ENCODE assay signal across 34 cellular contexts in genomic region chr13:21853779-21854178, GRCh38.
DNase-seq lines count a peak whose midpoint lies in the region; ATAC-seq, FAIRE-seq and TF ChIP-seq lines count a peak whose summit lies in the region.
"Had no signal": no experiment of that assay in that cellular context is flagged by ENCODE, and none has a peak within 500 bp of the region (broad histone marks: within the 10 kb centered on the region; RNA-seq: fewer than 3 reads in every experiment).

No MANE protein-coding gene starts in this region.

- H3K4ac ChIP-seq in IMR-90 (ENCODE audit: low read depth, low read length), result no peak overlapping the region

- no peak overlapping the region for H3K14ac ChIP-seq in IMR-90 (replicated peaks; ENCODE audit: low read depth, low read length)

- H2AK5ac ChIP-seq in IMR-90 (ENCODE audit: low read depth, low read length), result no peak overlapping the region

- POLR2A ChIA-PET in HepG2 (lab: Yijun Ruan, JAX), result no interaction called here
- POLR2A ChIA-PET in A549 (lab: Yijun Ruan, JAX), result no interaction called here
- POLR2A ChIA-PET in IMR-90 (lab: Charles Lee; ENCODE audit: unreplicated experiment), result no interaction called here
- POLR2A ChIA-PET in K562 (lab: Yijun Ruan, JAX), result no interaction called here

- H3K27ac ChIP-seq in HepG2 (ENCODE audit: extremely low read length, insufficient read depth, low read length) (no peak overlapping the region), right lobe of liver (no peak overlapping the region), A549 (no peak overlapping the region), IMR-90 (ENCODE audit: insufficient read depth, low read length) (no peak overlapping the region), K562 (ENCODE audit: extremely low read depth, low read depth, low read length) (no peak overlapping the region)
- H3K27ac ChIP-seq: 22Rv1; BLaER1; BLaER1 treated with 17β-estradiol and CSF1 and Interleukin-3, amounts not matched to agents 10 nM and 100 nM; C4-2B had no signal

- H3K23ac ChIP-seq in IMR-90 (ENCODE audit: low read depth, low read length), result no peak overlapping the region

- H3K9me3 ChIP-seq in HepG2 (ENCODE audit: low read length), result no peaks in the 10 kb centered on the region
- no peaks in the 10 kb centered on the region for H3K9me3 ChIP-seq in right lobe of liver
- no peaks in the 10 kb centered on the region for H3K9me3 ChIP-seq in A549
- H3K9me3 ChIP-seq in IMR-90 (ENCODE audit: control insufficient read depth, insufficient read depth, low read length), result no peaks in the 10 kb centered on the region
- H3K9me3 ChIP-seq in K562 (replicated peaks; ENCODE audit: control insufficient read depth, insufficient read depth, low read depth, low read length), result no peaks in the 10 kb centered on the region
- H3K9me3 ChIP-seq: BE2C; BLaER1; BLaER1 treated with 17β-estradiol and CSF1 and Interleukin-3, amounts not matched to agents 10 nM and 100 nM; Caco-2 had no signal

- no peak overlapping the region for H2BK120ac ChIP-seq in IMR-90 (ENCODE audit: low read depth, low read length)

- no peak for TF ChIP-seq POLR2A in HepG2 (IDR thresholded peaks at IDR 0.05; ENCODE audit: insufficient read depth in 1 of 2, low read depth in 2 of 2, low read length in 2 of 2)
- no peak for TF ChIP-seq POLR2A in right lobe of liver (IDR thresholded peaks at IDR 0.05)
- TF ChIP-seq POLR2A in A549 (IDR thresholded peaks at IDR 0.05; ENCODE audit: low read length), result no peak
- TF ChIP-seq POLR2A in IMR-90 (IDR thresholded peaks at IDR 0.05; ENCODE audit: low read depth, low read length), result no peak
- no peak for TF ChIP-seq POLR2A in K562 (conservative IDR thresholded peaks at IDR 0.05)

- H4K8ac ChIP-seq in IMR-90 (ENCODE audit: low read depth in 2 of 2, low read length in 2 of 2), result no peak overlapping the region

- ATAC-seq in HepG2 (no peak), right lobe of liver (no peak), A549 (no peak), IMR-90 (ENCODE audit: low read depth) (no peak), K562 (no peak)
- ATAC-seq: CD8-positive, alpha-beta T cell had no signal

- intact Hi-C loops in HepG2 (cut with micrococcal nuclease; ENCODE audit: unreplicated experiment) (no loop called here), right lobe of liver (cut with DNase I) (no loop called here), IMR-90 (cut with micrococcal nuclease) (no loop called here), K562 (cut with micrococcal nuclease) (no loop called here)

- H3K4me1 ChIP-seq in HepG2 (ENCODE audit: insufficient read depth, low read length) (0 out of 2 replicates have a peak, but pooled peaks cover 5% of the 10 kb centered on the region), right lobe of liver (no peaks in the 10 kb centered on the region), A549 (no peaks in the 10 kb centered on the region), IMR-90 (ENCODE audit: control insufficient read depth, insufficient read depth, low read length) (peaks cover 2% of the 10 kb centered on the region), K562 (replicated peaks in 1 of 2; ENCODE audit: control insufficient read depth in 2 of 2, insufficient read depth in 2 of 2, low read length in 2 of 2) (no peaks in the 10 kb centered on the region)
- H3K4me1 ChIP-seq: BE2C; BLaER1; BLaER1 treated with 17β-estradiol and CSF1 and Interleukin-3, amounts not matched to agents 10 nM and 100 nM; Caco-2 had no signal

- 50% methylated on average over 1 of the region's 1 CpG for WGBS in HepG2 (ENCODE audit: low lambda C conversion rate)
- WGBS in right lobe of liver (ENCODE audit: insufficient coverage, low coverage, low lambda C conversion rate, missing lambda C conversion rate), result 67% methylated on average over 1 of the region's 1 CpG
- 64% methylated on average over 1 of the region's 1 CpG for WGBS in A549 (ENCODE audit: missing lambda C conversion rate)
- no CpG with 5 or more reads among the region's 1 CpG for WGBS in IMR-90 (ENCODE audit: extremely low coverage in 2 of 2, insufficient read length in 1 of 2), 2 experiments
- WGBS in K562 (ENCODE audit: insufficient coverage, low coverage, missing lambda C conversion rate), result 0% methylated on average over 1 of the region's 1 CpG

- H2BK15ac ChIP-seq in IMR-90 (ENCODE audit: low read depth, low read length), result no peak overlapping the region

- no peak overlapping the region for H2AK9ac ChIP-seq in IMR-90 (replicated peaks; ENCODE audit: low read depth, low read length, poor library complexity)

- H4K5ac ChIP-seq in IMR-90 (ENCODE audit: low read depth, low read length), result no peak overlapping the region

- FAIRE-seq in HepG2 (lab: Jason Lieb, UNC) (no peak), A549 (lab: Jason Lieb, UNC) (no peak), K562 (lab: Jason Lieb, UNC) (no peak)
- FAIRE-seq: A204.1, D721Med had no signal

- TF ChIP-seq EP300 in HepG2 (IDR thresholded peaks at IDR 0.05; ENCODE audit: low read depth in 2 of 2, low read length in 2 of 2) (no peak), HepG2 (CRISPR knock-in tag; IDR thresholded peaks at IDR 0.05; ENCODE audit: borderline replicate concordance) (no peak), A549 (IDR thresholded peaks at IDR 0.05) (no peak), K562 (IDR thresholded peaks at IDR 0.05; ENCODE audit: low read length) (no peak)

- no peak for TF ChIP-seq CTCF in HepG2 (CRISPR knock-in tag; IDR thresholded peaks at IDR 0.05)
- no peak for TF ChIP-seq CTCF in right lobe of liver (IDR thresholded peaks at IDR 0.05)
- no peak for TF ChIP-seq CTCF in A549 (IDR thresholded peaks at IDR 0.05)
- TF ChIP-seq CTCF in IMR-90 (conservative IDR thresholded peaks at IDR 0.05; ENCODE audit: low read depth, low read length), result no peak
- no peak for TF ChIP-seq CTCF in K562 (IDR thresholded peaks at IDR 0.05 in 2 of 3, conservative IDR thresholded peaks at IDR 0.05 in 1 of 3; ENCODE audit: insufficient read depth in 2 of 3, low read depth in 1 of 3, low read length in 3 of 3)

- H3K9ac ChIP-seq in HepG2 (ENCODE audit: insufficient read depth, low read depth, low read length), result no peak overlapping the region
- H3K9ac ChIP-seq in IMR-90 (ENCODE audit: low read depth, low read length), result no peak overlapping the region
- no peak overlapping the region for H3K9ac ChIP-seq in K562 (ENCODE audit: insufficient read depth in 1 of 2, low read depth in 2 of 2, low read length in 2 of 2)
- H3K9ac ChIP-seq: BLaER1; BLaER1 treated with 17β-estradiol and CSF1 and Interleukin-3, amounts not matched to agents 10 nM and 100 nM had no signal

- H2BK20ac ChIP-seq in IMR-90 (ENCODE audit: low read depth, low read length), result no peak overlapping the region

- no peak overlapping the region for H4K91ac ChIP-seq in IMR-90 (ENCODE audit: insufficient read depth, low read depth, low read length)

- no peak overlapping the region for H3K4me3 ChIP-seq in HepG2 (replicated peaks in 1 of 3; ENCODE audit: insufficient read depth in 1 of 3, low read depth in 2 of 3, low read length in 3 of 3)
- no peak overlapping the region for H3K4me3 ChIP-seq in right lobe of liver
- no peak overlapping the region for H3K4me3 ChIP-seq in A549
- H3K4me3 ChIP-seq in IMR-90 (ENCODE audit: insufficient read depth, low read depth, low read length), result no peak overlapping the region
- no peak overlapping the region for H3K4me3 ChIP-seq in K562
- H3K4me3 ChIP-seq: BLaER1; BLaER1 treated with 17β-estradiol and CSF1 and Interleukin-3, amounts not matched to agents 10 nM and 100 nM had no signal

- dilution Hi-C loops in IMR-90 (cut with HindIII; ENCODE audit: low sequenced_read_pairs, unreplicated experiment), result no loop called here

- H2AFZ ChIP-seq in HepG2 (ENCODE audit: low read length), result no peak overlapping the region
- H2AFZ ChIP-seq in IMR-90 (replicated peaks; ENCODE audit: low read length, poor library complexity), result no peak overlapping the region
- no peak overlapping the region for H2AFZ ChIP-seq in K562 (ENCODE audit: low read depth, low read length)

- no TSS peak for BruUV-seq in HepG2 (replicated peaks; lab: Mats Ljungman, UMichigan)
- no TSS peak for BruUV-seq in IMR-90 (replicated peaks; lab: Mats Ljungman, UMichigan)
- BruUV-seq in K562 (replicated peaks; lab: Mats Ljungman, UMichigan), result no TSS peak

- H3K79me1 ChIP-seq in IMR-90 (ENCODE audit: low read depth in 1 of 2, low read length in 2 of 2), result no peaks in the 10 kb centered on the region

- H2BK5ac ChIP-seq in IMR-90 (ENCODE audit: low read depth, low read length, poor library complexity, severe bottlenecking), result no peak overlapping the region

- no peaks in the 10 kb centered on the region for H4K20me1 ChIP-seq in HepG2 (ENCODE audit: insufficient read depth, low read length)
- no peaks in the 10 kb centered on the region for H4K20me1 ChIP-seq in IMR-90 (ENCODE audit: insufficient read depth, low read length)
- H4K20me1 ChIP-seq in K562 (replicated peaks; ENCODE audit: control insufficient read depth, insufficient read depth, low read length), result no peaks in the 10 kb centered on the region
- H4K20me1 ChIP-seq: BLaER1; BLaER1 treated with 17β-estradiol and CSF1 and Interleukin-3, amounts not matched to agents 10 nM and 100 nM had no signal

- TF ChIP-seq RAD21 in HepG2 (CRISPR knock-in tag; IDR thresholded peaks at IDR 0.05) (no peak), A549 (conservative IDR thresholded peaks at IDR 0.05 in 1 of 2, IDR thresholded peaks at IDR 0.05 in 1 of 2) (no peak), IMR-90 (IDR thresholded peaks at IDR 0.05; ENCODE audit: low read length) (no peak), K562 (CRISPR knock-in tag; conservative IDR thresholded peaks at IDR 0.05 in 1 of 2, IDR thresholded peaks at IDR 0.05 in 1 of 2) (no peak)

- in situ Hi-C loops in HepG2 (cut with HindIII; ENCODE audit: extremely low pct_ligation_motif_present, low pct_unique_long_range_greater_than_20kb) (no loop called here), IMR-90 (cut with MboI; ENCODE audit: low sequenced_read_pairs) (no loop called here), K562 (cut with MboI) (no loop called here)

- no peaks in the 10 kb centered on the region for H3K27me3 ChIP-seq in HepG2 (ENCODE audit: control insufficient read depth in 1 of 2, insufficient read depth in 2 of 2, low read length in 2 of 2)
- no peaks in the 10 kb centered on the region for H3K27me3 ChIP-seq in right lobe of liver
- H3K27me3 ChIP-seq in IMR-90 (ENCODE audit: control insufficient read depth, insufficient read depth, low read length), result no peaks in the 10 kb centered on the region
- no peaks in the 10 kb centered on the region for H3K27me3 ChIP-seq in K562 (ENCODE audit: control insufficient read depth in 2 of 2, insufficient read depth in 2 of 2, low read length in 2 of 2)
- H3K27me3 ChIP-seq: BE2C; BLaER1; BLaER1 treated with 17β-estradiol and CSF1 and Interleukin-3, amounts not matched to agents 10 nM and 100 nM had no signal

- H3K4me2 ChIP-seq in HepG2 (ENCODE audit: low read depth, low read length) (no peak overlapping the region), A549 (no peak overlapping the region), IMR-90 (ENCODE audit: low read depth, low read length) (no peak overlapping the region), K562 (ENCODE audit: insufficient read depth, low read length) (no peak overlapping the region)
- H3K4me2 ChIP-seq: BLaER1; BLaER1 treated with 17β-estradiol and CSF1 and Interleukin-3, amounts not matched to agents 10 nM and 100 nM had no signal

- CTCF ChIA-PET in HepG2 (lab: Yijun Ruan, JAX; ENCODE audit: low intra/inter-chr PET ratio, low total read pairs), result no interaction called here
- CTCF ChIA-PET in A549 (lab: Yijun Ruan, JAX), result interaction anchor here (0.6 to 2.0 kb wide), 2 partner anchors 9 to 174 kb away, joined by 3 to 4 read pairs; no protein-coding TSS in a partner anchor
- CTCF ChIA-PET in IMR-90 (lab: Yijun Ruan, JAX), result interaction anchor here (0.5 kb wide), 1 partner anchor 355 kb away, joined by 3 read pairs; no protein-coding TSS in a partner anchor
- CTCF ChIA-PET in K562 (lab: Yijun Ruan, JAX; ENCODE audit: low intra/inter-chr PET ratio), result no interaction called here

- DNase-seq in HepG2 (ENCODE audit: low spot score), result no peak
- DNase-seq in right lobe of liver, result no peak
- DNase-seq in A549 (ENCODE audit: low read depth in 1 of 2, low spot score in 1 of 2), result no peak
- no peak for DNase-seq in IMR-90
- DNase-seq in K562 (ENCODE audit: extremely low read depth in 1 of 4, low spot score in 3 of 4), result no peak
- no peak for DNase-seq in NCI-H2107 (lab: John Stamatoyannopoulos, UW)
- DNase-seq in RKO (ENCODE audit: low spot score), result no peak
- DNase-seq in HPDE6-E6E7 (ENCODE audit: extremely low spot score), result no peak
- DNase-seq: 8988T; ACHN; AML-193; BE2C; C1 segment of cervical spinal cord; Caco-2; Calu3; CD4-positive, alpha-beta memory T cell; CD4-positive, alpha-beta T cell; CD4-positive, CD25-positive, alpha-beta regulatory T cell; CD8-positive, alpha-beta memory T cell; CD8-positive, alpha-beta T cell; COR-L47; DMS 273 treated with DMSO at 0.1 percent for 48 hours; DMS153; DMS53; DMS79; DMS79 treated with DMSO at 0.1 percent for 48 hours; DND-41; EL had no signal

- H3K36me3 ChIP-seq in HepG2 (replicated peaks in 1 of 2; ENCODE audit: control insufficient read depth in 1 of 2, insufficient read depth in 2 of 2, low read length in 2 of 2) (no peaks in the 10 kb centered on the region), right lobe of liver (no peaks in the 10 kb centered on the region), IMR-90 (ENCODE audit: control insufficient read depth, insufficient read depth, low read length) (no peaks in the 10 kb centered on the region), K562 (ENCODE audit: control insufficient read depth, insufficient read depth, low read length) (no peaks in the 10 kb centered on the region)
- H3K36me3 ChIP-seq: BE2C; BLaER1; BLaER1 treated with 17β-estradiol and CSF1 and Interleukin-3, amounts not matched to agents 10 nM and 100 nM had no signal

- H3K9me1 ChIP-seq in IMR-90 (ENCODE audit: insufficient read depth, low read length), result 0 out of 2 replicates have a peak, but pooled peaks cover 3% of the 10 kb centered on the region
- no peaks in the 10 kb centered on the region for H3K9me1 ChIP-seq in K562 (ENCODE audit: control insufficient read depth, insufficient read depth, low read length)

- H3K79me2 ChIP-seq in HepG2 (ENCODE audit: insufficient read depth, low read length) (no peaks in the 10 kb centered on the region), K562 (ENCODE audit: control insufficient read depth, insufficient read depth, low read length) (no peaks in the 10 kb centered on the region)

- H3K18ac ChIP-seq in IMR-90 (ENCODE audit: low read depth, low read length), result no peak overlapping the region

- no peak overlapping the region for H3K56ac ChIP-seq in IMR-90 (ENCODE audit: extremely low read depth, insufficient read depth, low read length)

Comparison
In these comparisons a context has a peak if more than half of its experiments do, and no peak if none do; other contexts are left out.
1. CTCF ChIA-PET loops: an anchor here in A549 (0.6 to 2.0 kb wide) and IMR-90 (0.5 kb wide); none called in HepG2 and K562.
2. Of the 241 proteins assayed by ChIP-seq in both HepG2 and K562: peak only in HepG2: MAFF and MAFK; only in K562: MAFG; in both: none; in neither: 238.